Comparison of ENCODE assay signal across 24 cellular contexts in genomic region chr11:9172394-9172793, GRCh38.
A peak's percentile ranks its signal among the peaks of the same experiment; 100 is the strongest.
DNase-seq lines count a peak whose midpoint lies in the region; ATAC-seq and TF ChIP-seq lines count a peak whose summit lies in the region.
"Had no signal": no experiment of that assay in that cellular context is flagged by ENCODE, and none has a peak within 500 bp of the region (broad histone marks: within the 10 kb centered on the region; RNA-seq: fewer than 3 reads in every experiment).

No MANE protein-coding gene starts in this region.

- H3K36me3 ChIP-seq in GM23248 (ENCODE audit: low read depth): peaks cover 44% of the 10 kb centered on the region
- no peaks in the 10 kb centered on the region for H3K36me3 ChIP-seq in mesendoderm (ENCODE audit: control insufficient read depth, insufficient read depth, low read length)
- no peaks in the 10 kb centered on the region for H3K36me3 ChIP-seq in uterus

- peaks cover 8% of the 10 kb centered on the region for H3K79me1 ChIP-seq in mesendoderm (ENCODE audit: low read length)

- H4K5ac ChIP-seq in mesendoderm (ENCODE audit: low read length): no peak overlapping the region

- no peak overlapping the region for H3K56ac ChIP-seq in mesendoderm (ENCODE audit: low read length)

- H3K4me2 ChIP-seq in GM23248 (ENCODE audit: unreplicated experiment) (no peak overlapping the region), mesendoderm (ENCODE audit: low read length) (no peak overlapping the region)
- H3K4me2 ChIP-seq: A549 had no signal

- H3K23ac ChIP-seq in mesendoderm (ENCODE audit: low read length): no peak overlapping the region

- peaks cover 66% of the 10 kb centered on the region for H3K79me2 ChIP-seq in GM23248 (ENCODE audit: insufficient read depth)
- H3K79me2 ChIP-seq in mesendoderm (ENCODE audit: control insufficient read depth, insufficient read depth, low read length): no peaks in the 10 kb centered on the region

- no peak overlapping the region for H2BK120ac ChIP-seq in mesendoderm (ENCODE audit: low read depth, low read length)

- H3K27me3 ChIP-seq in GM23248 (replicated peaks; ENCODE audit: insufficient read depth) (no peaks in the 10 kb centered on the region), mesendoderm (ENCODE audit: insufficient read depth, low read length, poor library complexity) (no peaks in the 10 kb centered on the region), uterus (no peaks in the 10 kb centered on the region)
- H3K27me3 ChIP-seq: BE2C had no signal

- WGBS in GM23248 (ENCODE audit: low coverage in 1 of 2, low lambda C conversion rate in 2 of 2, missing lambda C conversion rate in 2 of 2), 2 experiments: 96 to 99% methylated on average over 5 of the region's 5 CpGs
- WGBS in mesendoderm (ENCODE audit: extremely low coverage, insufficient coverage, low lambda C conversion rate): no CpG with 5 or more reads among the region's 5 CpGs

- no peak overlapping the region for H2AK5ac ChIP-seq in mesendoderm (ENCODE audit: low read length)

- H3K4me3 ChIP-seq in GM23248: no peak overlapping the region
- no peak overlapping the region for H3K4me3 ChIP-seq in astrocyte of the spinal cord (ENCODE audit: low read depth, low read length)
- no peak overlapping the region for H3K4me3 ChIP-seq in mesendoderm (ENCODE audit: low read length)
- no peak overlapping the region for H3K4me3 ChIP-seq in uterus
- H3K4me3 ChIP-seq: A549, GM12878 had no signal

- intact Hi-C loops in uterus (cut with DNase I; ENCODE audit: low total_unique reads): no loop called here

- no peak overlapping the region for H2BK5ac ChIP-seq in mesendoderm (ENCODE audit: low read length)

- H3K4ac ChIP-seq in mesendoderm (ENCODE audit: low read depth, low read length): no peak overlapping the region

- H3K4me1 ChIP-seq in GM23248 (ENCODE audit: insufficient read depth) (peaks cover 41% of the 10 kb centered on the region), mesendoderm (ENCODE audit: control insufficient read depth, low read depth, low read length) (peaks cover 2% of the 10 kb centered on the region), uterus (no peaks in the 10 kb centered on the region)
- H3K4me1 ChIP-seq: BE2C had no signal

- DNase-seq in DMS79 (lab: John Stamatoyannopoulos, UW): peak; percentile 1
- DNase-seq in GM23248: peak; percentile 10
- DNase-seq in astrocyte of the spinal cord (ENCODE audit: low read depth, low spot score): peak; percentile 21
- peak; percentile 51 for DNase-seq in mesendoderm
- DNase-seq in LoVo (ENCODE audit: low spot score): no peak
- DNase-seq in uterus: no peak
- DNase-seq: BE2C, DMS53, H9, HFFc6, KG1, MV-4-11, NCI-H1105 treated with DMSO at 0.1 percent for 48 hours, NCI-H1694 treated with DMSO at 0.1 percent for 48 hours, NCI-H2107, NCI-H226, NCI-H524, PC-3, RPMI8226, SHP77, T-helper 2 cell had no signal

- H3K18ac ChIP-seq in mesendoderm (ENCODE audit: low read length): no peak overlapping the region

- H3K9me3 ChIP-seq in GM23248 (ENCODE audit: low read depth) (no peaks in the 10 kb centered on the region), uterus (no peaks in the 10 kb centered on the region)
- H3K9me3 ChIP-seq: A549, BE2C had no signal

- H3K27ac ChIP-seq in GM23248 (no peak overlapping the region), mesendoderm (ENCODE audit: low read depth, low read length) (no peak overlapping the region), uterus (no peak overlapping the region)
- H3K27ac ChIP-seq: A549 had no signal

- H2BK15ac ChIP-seq in mesendoderm (replicated peaks; ENCODE audit: low read depth): no peak overlapping the region

- H4K20me1 ChIP-seq in GM23248 (ENCODE audit: insufficient read depth): no peaks in the 10 kb centered on the region

- TF ChIP-seq CTCF in astrocyte of the spinal cord (IDR thresholded peaks at IDR 0.05; ENCODE audit: low read depth, low read length): no peak
- TF ChIP-seq CTCF in uterus (IDR thresholded peaks at IDR 0.05): no peak

- no peak overlapping the region for H3K9ac ChIP-seq in GM23248
- H3K9ac ChIP-seq in mesendoderm (ENCODE audit: low read length): no peak overlapping the region

- peaks cover 57% of the 10 kb centered on the region for H3F3A ChIP-seq in GM23248 (ENCODE audit: insufficient read depth)

- no peaks in the 10 kb centered on the region for H3K9me2 ChIP-seq in GM23248 (ENCODE audit: insufficient read depth)

- no peak for TF ChIP-seq POLR2A in uterus (IDR thresholded peaks at IDR 0.05)

- ATAC-seq in HG03196 (IDR thresholded peaks at IDR 0.05; ENCODE audit: unreplicated experiment): no peak
- ATAC-seq: A549, GM12878, PC-3 had no signal

- in situ Hi-C loops in GM23248 (cut with MboI): no loop called here
- in situ Hi-C loops in astrocyte of the spinal cord (cut with HindIII; ENCODE audit: low sequenced_read_pairs): no loop called here

- no peak overlapping the region for H2AFZ ChIP-seq in GM23248

- H4K8ac ChIP-seq in mesendoderm (ENCODE audit: low read depth, low read length): no peak overlapping the region

Comparison
In these comparisons a context has a peak if more than half of its experiments do, and no peak if none do; other contexts are left out.
1. DNase-seq: peak in DMS79 (single experiment), GM23248 (single experiment), astrocyte of the spinal cord (single experiment) and mesendoderm (single experiment); none in LoVo (single experiment) and uterus (0 of 2).